8 cellular contexts compared by ENCODE assay signal in the genomic region with DNA sequence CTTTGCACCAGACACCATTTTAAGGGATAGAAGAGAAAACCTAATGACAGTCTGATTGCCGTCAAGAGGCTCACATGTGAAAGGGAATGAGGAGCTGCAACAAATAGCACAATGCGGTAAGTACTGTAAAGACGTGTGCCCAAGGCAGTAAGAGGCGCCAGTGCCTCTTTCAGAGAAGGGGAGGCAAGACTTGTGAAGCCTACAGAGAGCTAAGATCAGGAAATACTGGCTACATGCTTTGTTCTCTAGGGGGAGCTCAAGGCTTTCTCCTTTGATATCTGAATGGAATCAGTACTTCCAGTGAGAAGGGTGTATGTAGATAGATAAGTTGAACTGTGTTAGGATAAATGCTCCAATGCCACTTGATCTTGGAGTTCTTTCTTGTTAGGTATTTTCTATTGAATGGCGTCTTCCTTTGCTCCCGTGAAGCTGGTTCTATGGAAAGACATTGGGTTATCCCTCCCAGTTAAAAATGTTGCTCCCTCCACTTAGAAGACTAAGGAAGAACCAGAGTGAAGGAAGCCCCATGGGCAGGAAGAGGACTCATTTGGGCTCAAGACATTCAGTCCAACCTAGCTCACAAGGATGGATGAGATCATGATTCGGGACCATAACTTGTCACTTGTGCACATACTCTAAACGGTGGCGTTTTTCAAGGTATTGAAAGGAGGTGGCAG. TPM values are rescaled to one million over a fixed set of nuclear protein-coding genes. Genes with fewer than 3 reads are reported as not detected.
DNase-seq lines count a peak whose midpoint lies in the region; ATAC-seq, FAIRE-seq and TF ChIP-seq lines count a peak whose summit lies in the region.

No MANE protein-coding gene starts in this region.

- H3K9ac ChIP-seq in GM23248: no peak overlapping the region
- H3K9ac ChIP-seq in NT2/D1 (ENCODE audit: insufficient read length, low read depth): no peak overlapping the region

- no peaks in the 10 kb centered on the region for H4K20me1 ChIP-seq in GM23248 (ENCODE audit: insufficient read depth)

- no peak overlapping the region for H3K4me2 ChIP-seq in GM23248 (ENCODE audit: unreplicated experiment)

- TF ChIP-seq POLR2A in breast epithelium (IDR thresholded peaks at IDR 0.05): no peak

- WGBS in GM23248 (ENCODE audit: low coverage in 1 of 2, low lambda C conversion rate in 2 of 2, missing lambda C conversion rate in 2 of 2), 2 experiments: 24 to 31% methylated on average over 9 of the region's 9 CpGs

- H3K27ac Mint-ChIP-seq in activated naive CD4-positive, alpha-beta T cell treated with anti-CD3 and anti-CD28 coated beads, Interleukin-2, amount 50 U/mL, for 72 hours: no peak overlapping the region

- no peaks in the 10 kb centered on the region for H3K9me3 Mint-ChIP-seq in activated naive CD4-positive, alpha-beta T cell treated with anti-CD3 and anti-CD28 coated beads, Interleukin-2, amount 50 U/mL, for 72 hours

- in situ Hi-C loops in GM23248 (cut with MboI): loop anchor here (5.0 kb wide), 1 partner anchor 68 kb away; no protein-coding TSS in a partner anchor

- no peaks in the 10 kb centered on the region for H3K9me2 ChIP-seq in GM23248 (ENCODE audit: insufficient read depth)

- H3K9me3 ChIP-seq in GM23248 (ENCODE audit: low read depth): no peaks in the 10 kb centered on the region
- H3K9me3 ChIP-seq in NT2/D1 (ENCODE audit: insufficient read depth, low read length): no peaks in the 10 kb centered on the region
- H3K9me3 ChIP-seq in breast epithelium: no peaks in the 10 kb centered on the region

- no peaks in the 10 kb centered on the region for H3K36me3 Mint-ChIP-seq in activated naive CD4-positive, alpha-beta T cell treated with anti-CD3 and anti-CD28 coated beads, Interleukin-2, amount 50 U/mL, for 72 hours

- peak; percentile 77 to 90 for ATAC-seq in activated naive CD4-positive, alpha-beta T cell treated with anti-CD3 and anti-CD28 coated beads, Interleukin-2, amount 50 U/mL, for 72 hours

- peak in 2 of 3 donors; percentile 49 to 50 for TF ChIP-seq CTCF in breast epithelium (IDR thresholded peaks at IDR 0.05)

- FAIRE-seq in islet of Langerhans (lab: Jason Lieb, UNC): peak; percentile 94

- H3K4me3 ChIP-seq in GM23248 (no peak overlapping the region), NT2/D1 (ENCODE audit: insufficient read length, low read depth) (no peak overlapping the region), breast epithelium (no peak overlapping the region)
- H3K4me3 ChIP-seq in Jurkat, Clone E6-1 (ENCODE audit: low read length): no peak overlapping the region

- H3K27ac ChIP-seq in GM23248: no peak overlapping the region
- H3K27ac ChIP-seq in breast epithelium: no peak overlapping the region

- intact Hi-C loops in breast epithelium (cut with DNase I; ENCODE audit: low total_unique reads): no loop called here

- H3F3A ChIP-seq in GM23248 (ENCODE audit: insufficient read depth): peaks cover 16% of the 10 kb centered on the region

- H3K36me3 ChIP-seq in GM23248 (ENCODE audit: low read depth): no peaks in the 10 kb centered on the region
- H3K36me3 ChIP-seq in NT2/D1 (ENCODE audit: insufficient read depth, insufficient read length, low read length): no peaks in the 10 kb centered on the region
- H3K36me3 ChIP-seq in breast epithelium: no peaks in the 10 kb centered on the region

- H3K27me3 ChIP-seq in GM23248 (replicated peaks; ENCODE audit: insufficient read depth): no peaks in the 10 kb centered on the region
- H3K27me3 ChIP-seq in NT2/D1 (ENCODE audit: insufficient read depth, insufficient read length): no peaks in the 10 kb centered on the region
- peaks cover 0 to 9% of the 10 kb centered on the region in 2 donors for H3K27me3 ChIP-seq in breast epithelium

- H3K4me1 ChIP-seq in GM23248 (ENCODE audit: insufficient read depth) (peaks cover 19% of the 10 kb centered on the region), NT2/D1 (ENCODE audit: insufficient read depth, insufficient read length) (no peaks in the 10 kb centered on the region), breast epithelium (no peaks in the 10 kb centered on the region)

- DNase-seq in activated naive CD4-positive, alpha-beta T cell treated with anti-CD3 and anti-CD28 coated beads, Interleukin-2, amount 50 U/mL, for 72 hours (ENCODE audit: low spot score in 2 of 2): no peak
- no peak for DNase-seq in activated naive CD4-positive, alpha-beta T cell treated with anti-CD3 and anti-CD28 coated beads, Interleukin-2, amount 50 U/mL, for 16 hours
- DNase-seq in GM23248 (peak; percentile 80), NT2/D1 (ENCODE audit: low read depth, low spot score) (peak; percentile 77), breast epithelium (ENCODE audit: low spot score in 2 of 2) (no peak), stromal cell of bone marrow (ENCODE audit: low read depth) (peak; percentile 69)
- DNase-seq in Jurkat, Clone E6-1 (ENCODE audit: low read depth, low spot score): peak; percentile 64

- no peak overlapping the region for H2AFZ ChIP-seq in GM23248

- H3K79me2 ChIP-seq in GM23248 (ENCODE audit: insufficient read depth): no peaks in the 10 kb centered on the region

RNA-seq across cellular contexts. Expression of a gene that starts 23.5 kb away (rescaled TPM):
- total RNA-seq in activated naive CD4-positive, alpha-beta T cell treated with anti-CD3 and anti-CD28 coated beads, Interleukin-2, amount 50 U/mL, for 72 hours: not detected
- total RNA-seq in GM23248 (2014; rRNA removed; shearing (Covaris generic)): not detected in 2 replicates
- polyA plus RNA-seq in GM23248 (2016; fragmentation: Nextera tagmentation; extraction: Ambion mirVana): 0.08 TPM in 1 of 2 replicates, not detected in the other
- polyA plus RNA-seq in Jurkat, Clone E6-1 (2012; ENCODE audit: insufficient read depth, insufficient read length): not detected
- under 1 TPM in 1 of 3 donors, not detected in 2; 0.66 TPM for total RNA-seq in breast epithelium

Comparison
In these comparisons a context has a peak if more than half of its experiments do, and no peak if none do; other contexts are left out.
1. DNase-seq: peak in GM23248 (single experiment), Jurkat, Clone E6-1 (single experiment), NT2/D1 (single experiment) and stromal cell of bone marrow (single experiment); none in activated naive CD4-positive, alpha-beta T cell treated with anti-CD3 and anti-CD28 coated beads, Interleukin-2, amount 50 U/mL, for 72 hours (0 of 2), activated naive CD4-positive, alpha-beta T cell treated with anti-CD3 and anti-CD28 coated beads, Interleukin-2, amount 50 U/mL, for 16 hours (single experiment) and breast epithelium (0 of 2).